Comparison of ENCODE assay signal across 19 cellular contexts in genomic region chr1:119958223-119958622, GRCh38.
"Had no signal": no experiment of that assay in that cellular context is flagged by ENCODE, and none has a peak within 500 bp of the region (broad histone marks: within the 10 kb centered on the region; RNA-seq: fewer than 3 reads in every experiment).

No MANE protein-coding gene starts in this region.

- H3K4me3 ChIP-seq: adrenal gland, esophagus squamous epithelium, heart left ventricle, lung, ovary, thyroid gland had no signal

- H3K27me3 Mint-ChIP-seq: activated CD8-positive, alpha-beta memory T cell treated with anti-CD3 and anti-CD28 coated beads, Interleukin-2, amount 10 ng/mL, durations not matched to agents 7 days and 5 days had no signal

- ATAC-seq: activated CD8-positive, alpha-beta memory T cell treated with anti-CD3 and anti-CD28 coated beads, Interleukin-2, amount 10 ng/mL, durations not matched to agents 7 days and 5 days had no signal

- H3K4me3 Mint-ChIP-seq: activated CD8-positive, alpha-beta memory T cell treated with anti-CD3 and anti-CD28 coated beads, Interleukin-2, amount 10 ng/mL, durations not matched to agents 7 days and 5 days; immature natural killer cell; mesothelial cell of epicardium had no signal

- H3K9me3 ChIP-seq: adrenal gland, esophagus squamous epithelium, heart left ventricle, ovary, thyroid gland had no signal

- DNase-seq: activated CD8-positive, alpha-beta memory T cell treated with anti-CD3 and anti-CD28 coated beads, Interleukin-2, amount 10 ng/mL, durations not matched to agents 7 days and 5 days; activated naive CD4-positive, alpha-beta T cell treated with anti-CD3 and anti-CD28 coated beads, Interleukin-2, amount 50 U/mL, for 16 hours; activated T-cell treated with anti-CD3 and anti-CD28 coated beads, Interleukin-2, amount 50 U/mL, for 1 hour; adrenal gland; central memory CD4-positive, alpha-beta T cell; effector CD8-positive, alpha-beta T cell; esophagus squamous epithelium; foreskin melanocyte; heart left ventricle; immature natural killer cell; ovary; stimulated activated CD4-positive, alpha-beta T cell treated with anti-CD3 and anti-CD28 coated beads, Interleukin-12 subunit alpha, Interleukin-12 subunit beta, amount 100 ng/mL, for 4 hours; stimulated activated CD4-positive, alpha-beta T cell treated with anti-CD3 and anti-CD28 coated beads, Interleukin-2, amount 100 ng/mL, for 24 hours; thyroid gland had no signal

- H3K27me3 ChIP-seq: adrenal gland, esophagus squamous epithelium, heart left ventricle, ovary, thyroid gland had no signal

- H3K27ac ChIP-seq: adrenal gland, esophagus squamous epithelium, heart left ventricle, ovary had no signal

- H3K36me3 ChIP-seq: ovary, thyroid gland had no signal

- H3K9me3 Mint-ChIP-seq: activated T-helper 2 cell treated with anti-CD3 and anti-CD28 coated beads, Interferon-gamma antibody, Interleukin-2, Interleukin-4, amounts not matched to agents 10 μg/mL and 5 μg/mL and 100 μg/mL, durations not matched to agents 14 hours and 24 hours and 36 hours; immature natural killer cell; mesothelial cell of epicardium had no signal

- H3K27ac Mint-ChIP-seq: activated CD8-positive, alpha-beta memory T cell treated with anti-CD3 and anti-CD28 coated beads, Interleukin-2, amount 10 ng/mL, durations not matched to agents 7 days and 5 days; activated T-helper 2 cell treated with anti-CD3 and anti-CD28 coated beads, Interferon-gamma antibody, Interleukin-2, Interleukin-4, amounts not matched to agents 10 μg/mL and 5 μg/mL and 100 μg/mL, durations not matched to agents 14 hours and 24 hours and 36 hours; mesothelial cell of epicardium had no signal

- FAIRE-seq: endothelial cell of umbilical vein, urothelium cell line had no signal
